17 cellular contexts compared by ENCODE assay signal in genomic region chr17:61849674-61850073, GRCh38. TPM values are rescaled to one million over a fixed set of nuclear protein-coding genes. Genes with fewer than 3 reads are reported as not detected.
"Had no signal": no experiment of that assay in that cellular context is flagged by ENCODE, and none has a peak within 500 bp of the region (broad histone marks: within the 10 kb centered on the region; RNA-seq: fewer than 3 reads in every experiment).

No MANE protein-coding gene starts in this region.

- H3K27ac Mint-ChIP-seq: activated CD4-positive, alpha-beta memory T cell treated with anti-CD3 and anti-CD28 coated beads, Interleukin-2, amount 10 ng/mL, durations not matched to agents 7 days and 5 days; activated naive CD4-positive, alpha-beta T cell treated with anti-CD3 and anti-CD28 coated beads, Interleukin-2, amount 50 U/mL, for 72 hours; dendritic cell treated with granulocyte-macrophage colony-stimulating factor and Interleukin-4, amounts not matched to agents 40 ng/mL and 50 ng/mL, for 4 days; memory B cell; natural killer cell; T-helper 17 cell had no signal

- H3K27me3 Mint-ChIP-seq: activated CD4-positive, alpha-beta memory T cell treated with anti-CD3 and anti-CD28 coated beads, Interleukin-2, amount 10 ng/mL, durations not matched to agents 7 days and 5 days; dendritic cell treated with granulocyte-macrophage colony-stimulating factor and Interleukin-4, amounts not matched to agents 40 ng/mL and 50 ng/mL, for 4 days; effector memory CD8-positive, alpha-beta T cell; memory B cell; T-helper 17 cell had no signal

- H3K4me3 Mint-ChIP-seq: activated CD4-positive, alpha-beta memory T cell treated with anti-CD3 and anti-CD28 coated beads, Interleukin-2, amount 10 ng/mL, durations not matched to agents 7 days and 5 days; dendritic cell treated with granulocyte-macrophage colony-stimulating factor and Interleukin-4, amounts not matched to agents 40 ng/mL and 50 ng/mL, for 4 days; effector memory CD8-positive, alpha-beta T cell; memory B cell; natural killer cell; T-helper 17 cell had no signal

- H3K36me3 ChIP-seq: brain microvascular endothelial cell, right atrium auricular region, stomach had no signal

- H3K27ac ChIP-seq: brain microvascular endothelial cell, right atrium auricular region, stomach had no signal

- H3K9me3 ChIP-seq: right atrium auricular region, stomach had no signal

- H3K9me3 Mint-ChIP-seq: activated CD4-positive, alpha-beta memory T cell treated with anti-CD3 and anti-CD28 coated beads, Interleukin-2, amount 10 ng/mL, durations not matched to agents 7 days and 5 days; activated naive CD4-positive, alpha-beta T cell treated with anti-CD3 and anti-CD28 coated beads, Interleukin-2, amount 50 U/mL, for 72 hours; dendritic cell treated with granulocyte-macrophage colony-stimulating factor and Interleukin-4, amounts not matched to agents 40 ng/mL and 50 ng/mL, for 4 days; effector memory CD8-positive, alpha-beta T cell; memory B cell; natural killer cell had no signal

- ATAC-seq: activated naive CD4-positive, alpha-beta T cell treated with anti-CD3 and anti-CD28 coated beads, Interleukin-2, amount 50 U/mL, for 72 hours; effector memory CD8-positive, alpha-beta T cell; left ventricle myocardium superior; natural killer cell; T-helper 17 cell had no signal

- H3K27me3 ChIP-seq: brain microvascular endothelial cell, right atrium auricular region, stomach had no signal

- H3K4me3 ChIP-seq: right atrium auricular region, stomach had no signal

- H3K36me3 Mint-ChIP-seq: memory B cell, natural killer cell had no signal

- H3K4me1 Mint-ChIP-seq: memory B cell, natural killer cell, T-helper 17 cell had no signal

- H3K4me1 ChIP-seq: right atrium auricular region had no signal

- DNase-seq: activated CD4-positive, alpha-beta memory T cell treated with anti-CD3 and anti-CD28 coated beads, Interleukin-2, amount 10 ng/mL, durations not matched to agents 7 days and 5 days; activated CD4-positive, alpha-beta T cell treated with anti-CD3 and anti-CD28 coated beads for 4 hours; activated gamma-delta T cell; activated T-cell treated with anti-CD3 and anti-CD28 coated beads, Interleukin-2, amount 50 U/mL, for 48 hours; brain microvascular endothelial cell; cerebellar nuclear complex; effector memory CD8-positive, alpha-beta T cell; hippocampal formation; left ventricle myocardium superior; natural killer cell; occipital lobe; stomach; T-helper 17 cell had no signal

RNA-seq across cellular contexts. Expression of gene BRIP1, which starts 13.7 kb away (rescaled TPM):
- total RNA-seq: right atrium auricular region had no signal
